22 cellular contexts compared by ENCODE assay signal in the genomic region with DNA sequence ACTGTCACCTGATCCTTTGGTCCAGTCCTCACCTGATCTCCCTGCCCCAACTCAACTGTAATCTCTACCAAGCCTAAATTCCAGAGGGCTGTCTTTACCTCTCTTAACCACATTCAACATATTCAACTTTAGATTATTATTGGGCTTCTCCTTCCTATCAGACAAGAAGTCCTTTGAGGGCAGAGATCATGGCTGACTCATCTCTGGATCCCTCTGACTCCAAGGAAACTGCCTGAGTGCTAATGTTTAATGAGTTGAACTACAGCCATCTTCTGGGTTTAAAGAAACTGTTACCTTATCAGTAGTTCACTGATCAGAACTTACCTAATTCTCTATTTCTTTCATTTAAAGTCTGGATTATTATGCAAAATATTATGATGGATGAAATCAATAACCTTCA.
DNase-seq lines count a peak whose midpoint lies in the region; ATAC-seq, FAIRE-seq and TF ChIP-seq lines count a peak whose summit lies in the region.
"Had no signal": no experiment of that assay in that cellular context is flagged by ENCODE, and none has a peak within 500 bp of the region (broad histone marks: within the 10 kb centered on the region; RNA-seq: fewer than 3 reads in every experiment).

No MANE protein-coding gene starts in this region.

- CTCF ChIA-PET in naive thymus-derived CD4-positive, alpha-beta T cell (lab: Charles Lee) = no interaction called here

- no peaks in the 10 kb centered on the region for H3K27me3 ChIP-seq in naive thymus-derived CD4-positive, alpha-beta T cell (ENCODE audit: control insufficient read depth in 2 of 2, insufficient read depth in 2 of 2, low read length in 2 of 2)

- H3K27ac ChIP-seq in naive thymus-derived CD4-positive, alpha-beta T cell (ENCODE audit: low read depth, low read length) = no peak overlapping the region

- no peak overlapping the region for H3K4me3 ChIP-seq in fibroblast of villous mesenchyme (ENCODE audit: low read depth, low read length)
- no peak overlapping the region for H3K4me3 ChIP-seq in naive thymus-derived CD4-positive, alpha-beta T cell (ENCODE audit: low read length)
- H3K4me3 ChIP-seq: HAP-1 had no signal

- no peak overlapping the region for H3K4me3 Mint-ChIP-seq in nephron
- no peak overlapping the region for H3K4me3 Mint-ChIP-seq in glutamatergic neuron (ENCODE audit: unreplicated experiment)
- H3K4me3 Mint-ChIP-seq in naive thymus-derived CD4-positive, alpha-beta T cell = no peak overlapping the region
- H3K4me3 Mint-ChIP-seq: CD14-positive monocyte had no signal

- H3K27me3 Mint-ChIP-seq in nephron (ENCODE audit: low read depth) (no peaks in the 10 kb centered on the region), glutamatergic neuron (ENCODE audit: unreplicated experiment) (no peaks in the 10 kb centered on the region)
- H3K27me3 Mint-ChIP-seq in naive thymus-derived CD4-positive, alpha-beta T cell = peaks cover 0 to 9% (median 0%) of the 10 kb centered on the region in 5 donors

- H3K9me3 ChIP-seq in naive thymus-derived CD4-positive, alpha-beta T cell (ENCODE audit: control insufficient read depth in 2 of 3, low read length in 3 of 3) = no peaks in the 10 kb centered on the region
- H3K9me3 ChIP-seq: HAP-1 had no signal

- TF ChIP-seq CTCF in fibroblast of villous mesenchyme (IDR thresholded peaks at IDR 0.05; ENCODE audit: insufficient read depth, low read depth, low read length) (no peak), nephron (IDR thresholded peaks at IDR 0.05; ENCODE audit: unreplicated experiment in 3 of 3) (no peak), glutamatergic neuron (IDR thresholded peaks at IDR 0.05; ENCODE audit: partially characterized antibody, unreplicated experiment) (no peak)

- FAIRE-seq in G401.6 (lab: Jason Lieb, UNC) = peak; percentile 98
- FAIRE-seq: RCC 7860 had no signal

- DNase-seq in NCI-H226 (peak; percentile 17), fibroblast of villous mesenchyme (ENCODE audit: low read depth) (peak; percentile 4), glutamatergic neuron (no peak), activated gamma-delta T cell treated with Interleukin-2 at 50 U/mL for 16 hours (no peak)
- no peak for DNase-seq in activated CD4-positive, alpha-beta T cell treated with anti-CD3 and anti-CD28 coated beads for 1 hour
- DNase-seq in naive thymus-derived CD4-positive, alpha-beta T cell = no peak
- DNase-seq: ACHN, AML-193, COR-L47, DMS153, KG1, NCI-H1048, NCI-H1436 treated with DMSO at 0.1 percent for 48 hours, NCI-H2081 treated with DMSO at 0.1 percent for 48 hours, NCI-H526 treated with DMSO at 0.1 percent for 48 hours, SHP77 had no signal

- POLR2A ChIA-PET in naive thymus-derived CD4-positive, alpha-beta T cell (lab: Charles Lee) = no interaction called here

- H3K36me3 Mint-ChIP-seq in nephron (ENCODE audit: low read depth) = peaks cover 11% of the 10 kb centered on the region
- no peaks in the 10 kb centered on the region for H3K36me3 Mint-ChIP-seq in glutamatergic neuron (ENCODE audit: unreplicated experiment)
- H3K36me3 Mint-ChIP-seq in naive thymus-derived CD4-positive, alpha-beta T cell = no peaks in the 10 kb centered on the region
- H3K36me3 Mint-ChIP-seq: CD14-positive monocyte had no signal

- no peak for ATAC-seq in naive thymus-derived CD4-positive, alpha-beta T cell
- ATAC-seq: SK-N-SH treated with all-trans-retinoic acid at 6 μM for 48 hours had no signal

- H3K4me1 ChIP-seq in naive thymus-derived CD4-positive, alpha-beta T cell (ENCODE audit: control insufficient read depth in 2 of 2, insufficient read depth in 2 of 2, low read length in 2 of 2) = no peaks in the 10 kb centered on the region

- H3K9me3 Mint-ChIP-seq in nephron (no peaks in the 10 kb centered on the region), glutamatergic neuron (ENCODE audit: unreplicated experiment) (no peaks in the 10 kb centered on the region)
- H3K9me3 Mint-ChIP-seq in naive thymus-derived CD4-positive, alpha-beta T cell = no peaks in the 10 kb centered on the region

- H3K4me1 Mint-ChIP-seq in nephron (peaks cover 71% of the 10 kb centered on the region), glutamatergic neuron (ENCODE audit: low read depth, unreplicated experiment) (no peaks in the 10 kb centered on the region)
- H3K4me1 Mint-ChIP-seq in naive thymus-derived CD4-positive, alpha-beta T cell = no peaks in the 10 kb centered on the region
- H3K4me1 Mint-ChIP-seq: CD14-positive monocyte had no signal

- no peaks in the 10 kb centered on the region for H3K36me3 ChIP-seq in naive thymus-derived CD4-positive, alpha-beta T cell (ENCODE audit: control insufficient read depth in 2 of 3, insufficient read depth in 3 of 3, low read length in 3 of 3)
- H3K36me3 ChIP-seq: HAP-1 had no signal

- H3K27ac Mint-ChIP-seq in nephron (peak overlapping the region in 2 of 3 experiments; percentile 27 to 72), glutamatergic neuron (ENCODE audit: unreplicated experiment) (no peak overlapping the region)
- no peak overlapping the region for H3K27ac Mint-ChIP-seq in naive thymus-derived CD4-positive, alpha-beta T cell

- intact Hi-C loops in naive thymus-derived CD4-positive, alpha-beta T cell (cut with micrococcal nuclease) = no loop called here

Comparison
In these comparisons a context has a peak if more than half of its experiments do, and no peak if none do; other contexts are left out.
1. DNase-seq: peak in NCI-H226 (single experiment) and fibroblast of villous mesenchyme (single experiment); none in glutamatergic neuron (single experiment), activated CD4-positive, alpha-beta T cell treated with anti-CD3 and anti-CD28 coated beads for 1 hour (single experiment), naive thymus-derived CD4-positive, alpha-beta T cell (0 of 9) and activated gamma-delta T cell treated with Interleukin-2 at 50 U/mL for 16 hours (single experiment).
2. H3K27ac Mint-ChIP-seq: peak in nephron (2 of 3); none in glutamatergic neuron (single experiment) and naive thymus-derived CD4-positive, alpha-beta T cell (0 of 9).